Comparison of ENCODE assay signal across 10 cellular contexts in the genomic region with DNA sequence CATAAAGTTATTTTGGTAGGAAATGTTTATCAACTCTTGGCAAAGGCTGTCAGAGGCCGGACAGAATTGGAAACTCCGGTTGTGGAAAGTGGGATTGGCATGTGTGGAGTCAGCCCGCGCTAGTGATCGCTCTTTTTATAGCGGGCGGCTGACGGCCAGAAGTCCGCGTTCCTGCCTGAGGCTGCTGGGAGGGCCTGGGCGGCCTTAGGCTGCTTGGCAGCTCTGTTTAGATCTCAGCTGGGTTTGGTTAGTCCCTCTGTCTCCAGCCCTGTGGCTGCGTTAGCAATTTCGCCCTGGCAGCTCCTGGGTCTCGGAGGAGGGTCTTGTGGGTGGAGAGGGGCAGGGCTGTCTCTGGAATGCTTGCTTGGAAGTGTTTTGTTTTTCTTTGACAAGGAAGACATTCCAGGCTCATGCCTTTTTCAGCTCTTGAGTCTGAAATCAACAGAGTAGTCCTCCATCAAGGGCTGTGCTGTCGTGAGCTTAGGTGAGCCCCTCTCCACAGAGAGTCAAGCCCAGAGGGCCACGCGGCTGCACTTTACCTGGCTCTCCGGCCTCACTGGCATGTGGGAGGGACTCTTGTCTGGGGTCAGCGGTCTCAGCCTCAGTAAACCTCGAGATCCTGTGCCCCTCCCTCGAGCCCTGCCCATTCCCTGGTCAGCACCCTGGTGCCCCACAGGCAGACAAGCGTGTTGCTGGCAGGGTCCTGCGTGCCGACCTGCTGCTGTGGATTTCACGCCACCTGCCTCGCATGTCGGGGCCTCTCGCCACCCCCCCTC. TPM values are rescaled to one million over a fixed set of nuclear protein-coding genes. Genes with fewer than 3 reads are reported as not detected.
A peak's percentile ranks its signal among the peaks of the same experiment; 100 is the strongest.
DNase-seq lines count a peak whose midpoint lies in the region; ATAC-seq lines count a peak whose summit lies in the region.
"Had no signal": no experiment of that assay in that cellular context is flagged by ENCODE, and none has a peak within 500 bp of the region (broad histone marks: within the 10 kb centered on the region; RNA-seq: fewer than 3 reads in every experiment).

No MANE protein-coding gene starts in this region.

- ATAC-seq in Right ventricle myocardium inferior, result peak; percentile 94
- no peak for ATAC-seq in GM19463 (IDR thresholded peaks at IDR 0.05; ENCODE audit: unreplicated experiment)
- ATAC-seq: A549; activated CD8-positive, alpha-beta T cell treated with anti-CD3 and anti-CD28 coated beads, Interleukin-2, amount 10 ng/mL, durations not matched to agents 7 days and 5 days had no signal

- DNase-seq in A172 (ENCODE audit: low spot score) (peak; percentile 59), amniotic epithelial cell (ENCODE audit: low read depth) (peak; percentile 90), Right ventricle myocardium inferior (ENCODE audit: missing footprints) (peak; percentile 91), non-pigmented ciliary epithelial cell (ENCODE audit: low read depth) (peak; percentile 76), NOMO-1 (lab: John Stamatoyannopoulos, UW; ENCODE audit: unreplicated experiment in 2 of 2) (no peak), activated T-cell treated with anti-CD3 and anti-CD28 coated beads for 4 hours (no peak), germinal center (ENCODE audit: low spot score) (no peak)
- DNase-seq: activated CD8-positive, alpha-beta T cell treated with anti-CD3 and anti-CD28 coated beads, Interleukin-2, amount 10 ng/mL, durations not matched to agents 7 days and 5 days had no signal

- intact Hi-C loops in Right ventricle myocardium inferior (cut with DNase I), result no loop called here

RNA-seq across cellular contexts. Expression of a gene that starts 22.5 kb away (rescaled TPM):
- total RNA-seq in A172 (2014; rRNA removed; shearing (Covaris generic)), result 6.5 and 6.8 TPM in 2 replicates
- total RNA-seq in Right ventricle myocardium inferior, result 9.7 TPM

RNA-seq across cellular contexts. Expression of a gene that starts 34.9 kb away (rescaled TPM):
- total RNA-seq in A172 (2014; rRNA removed; shearing (Covaris generic)), result 167 and 176 TPM in 2 replicates
- 71.8 TPM for total RNA-seq in Right ventricle myocardium inferior

RNA-seq across cellular contexts. Expression of a gene that starts 49.9 kb away (rescaled TPM):
- 172 and 177 TPM in 2 replicates for total RNA-seq in A172 (2014; rRNA removed; shearing (Covaris generic))
- 59.7 TPM for total RNA-seq in Right ventricle myocardium inferior

RNA-seq across cellular contexts. Expression of a gene that starts 50.4 kb away (rescaled TPM):
- total RNA-seq in A172 (2014; rRNA removed; shearing (Covaris generic)), result 41.1 and 42.9 TPM in 2 replicates
- total RNA-seq in Right ventricle myocardium inferior, result 30.3 TPM

Comparison
In these comparisons a context has a peak if more than half of its experiments do, and no peak if none do; other contexts are left out.
1. DNase-seq: peak in A172 (single experiment), amniotic epithelial cell (single experiment), Right ventricle myocardium inferior (single experiment) and non-pigmented ciliary epithelial cell (single experiment); none in NOMO-1 (0 of 2), activated T-cell treated with anti-CD3 and anti-CD28 coated beads for 4 hours (single experiment) and germinal center (single experiment).